In genomic region chr3:52535411-52536111, GRCh38 we compare ENCODE assay signal across 8 cellular contexts. TPM values are rescaled to one million over a fixed set of nuclear protein-coding genes. Genes with fewer than 3 reads are reported as not detected.
A peak's percentile ranks its signal among the peaks of the same experiment; 100 is the strongest.
DNase-seq lines count a peak whose midpoint lies in the region; ATAC-seq, FAIRE-seq and TF ChIP-seq lines count a peak whose summit lies in the region.

No MANE protein-coding gene starts in this region.

- peak overlapping the region; percentile 2 for H3K27ac Mint-ChIP-seq in activated naive CD4-positive, alpha-beta T cell treated with anti-CD3 and anti-CD28 coated beads, Interleukin-2, amount 10 ng/mL, durations not matched to agents 7 days and 5 days

- H3K27ac ChIP-seq in lower lobe of right lung (no peak overlapping the region), upper lobe of right lung (no peak overlapping the region), small intestine (ENCODE audit: low read depth in 1 of 2, low read length in 1 of 2) (no peak overlapping the region)

- no peak for TF ChIP-seq CTCF in lower lobe of right lung (IDR thresholded peaks at IDR 0.05)
- TF ChIP-seq CTCF in upper lobe of right lung (IDR thresholded peaks at IDR 0.05), result no peak

- CTCF ChIA-PET in activated naive CD4-positive, alpha-beta T cell treated with anti-CD3 and anti-CD28 coated beads, Interleukin-2, amount 10 ng/mL, durations not matched to agents 7 days and 5 days (lab: Charles Lee), result interaction anchor here (0.6 kb wide), 1 partner anchor 124 kb away, joined by 3 read pairs; no protein-coding TSS in a partner anchor

- H3K36me3 Mint-ChIP-seq in activated naive CD4-positive, alpha-beta T cell treated with anti-CD3 and anti-CD28 coated beads, Interleukin-2, amount 10 ng/mL, durations not matched to agents 7 days and 5 days, result peaks cover 23% of the 10 kb centered on the region

- H3K9me3 Mint-ChIP-seq in activated naive CD4-positive, alpha-beta T cell treated with anti-CD3 and anti-CD28 coated beads, Interleukin-2, amount 10 ng/mL, durations not matched to agents 7 days and 5 days, result no peaks in the 10 kb centered on the region

- no peak for FAIRE-seq in small intestine (lab: Jason Lieb, UNC)

- H3K27me3 ChIP-seq in adipocyte (replicated peaks; ENCODE audit: control insufficient read depth, insufficient read depth, low read length), result no peaks in the 10 kb centered on the region
- no peaks in the 10 kb centered on the region for H3K27me3 ChIP-seq in lower lobe of right lung (ENCODE audit: low read depth)
- H3K27me3 ChIP-seq in upper lobe of right lung, result no peaks in the 10 kb centered on the region
- no peaks in the 10 kb centered on the region for H3K27me3 ChIP-seq in small intestine (ENCODE audit: control insufficient read depth in 2 of 2, insufficient read depth in 2 of 2, low read length in 2 of 2)

- no peaks in the 10 kb centered on the region for H3K9me3 ChIP-seq in adipocyte (ENCODE audit: control insufficient read depth, low read length)
- no peaks in the 10 kb centered on the region for H3K9me3 ChIP-seq in lower lobe of right lung
- H3K9me3 ChIP-seq in upper lobe of right lung, result no peaks in the 10 kb centered on the region
- no peaks in the 10 kb centered on the region for H3K9me3 ChIP-seq in small intestine (ENCODE audit: control insufficient read depth, low read depth)

- peaks cover 63% of the 10 kb centered on the region for H3K4me1 ChIP-seq in adipocyte (ENCODE audit: control insufficient read depth, insufficient read depth, low read length)
- peaks cover 81% of the 10 kb centered on the region for H3K4me1 ChIP-seq in lower lobe of right lung
- peaks cover 53% of the 10 kb centered on the region for H3K4me1 ChIP-seq in upper lobe of right lung
- peaks cover 5 to 13% of the 10 kb centered on the region in 2 donors for H3K4me1 ChIP-seq in small intestine (ENCODE audit: control insufficient read depth in 2 of 2, insufficient read depth in 1 of 2, low read depth in 1 of 2, low read length in 1 of 2)

- peak overlapping the region; percentile 92 for H3K4me3 Mint-ChIP-seq in activated naive CD4-positive, alpha-beta T cell treated with anti-CD3 and anti-CD28 coated beads, Interleukin-2, amount 10 ng/mL, durations not matched to agents 7 days and 5 days

- ATAC-seq in lower lobe of right lung (no peak), upper lobe of right lung (no peak), HG03280 (IDR thresholded peaks at IDR 0.05; ENCODE audit: unreplicated experiment) (no peak)

- peaks cover 8% of the 10 kb centered on the region for H3K27me3 Mint-ChIP-seq in activated naive CD4-positive, alpha-beta T cell treated with anti-CD3 and anti-CD28 coated beads, Interleukin-2, amount 10 ng/mL, durations not matched to agents 7 days and 5 days

- 82 to 88% (median 88%) methylated on average over 19 of the region's 19 CpGs for WGBS in small intestine, 3 donors

- H3K36me3 ChIP-seq in adipocyte (ENCODE audit: control insufficient read depth, insufficient read depth, low read length, severe bottlenecking) (peaks cover 2% of the 10 kb centered on the region), lower lobe of right lung (peaks cover 8% of the 10 kb centered on the region), upper lobe of right lung (peaks cover 5% of the 10 kb centered on the region), small intestine (ENCODE audit: control insufficient read depth in 2 of 2, insufficient read depth in 2 of 2, low read length in 2 of 2) (no peaks in the 10 kb centered on the region)

- DNase-seq in activated naive CD4-positive, alpha-beta T cell treated with anti-CD3 and anti-CD28 coated beads, Interleukin-2, amount 10 ng/mL, durations not matched to agents 7 days and 5 days, result peak; percentile 19
- DNase-seq in activated naive CD4-positive, alpha-beta T cell treated with anti-CD3 and anti-CD28 coated beads, Interleukin-2, amount 50 U/mL, for 16 hours, result no peak
- no peak for DNase-seq in adipocyte (ENCODE audit: low read depth)
- DNase-seq in lower lobe of right lung, result no peak
- no peak for DNase-seq in upper lobe of right lung
- DNase-seq in NCI-H345 treated with DMSO at 0.1 percent for 48 hours (lab: John Stamatoyannopoulos, UW; ENCODE audit: unreplicated experiment), result no peak
- DNase-seq in small intestine, result no peak

- peak overlapping the region; percentile 73 for H3K4me3 ChIP-seq in adipocyte (ENCODE audit: low read length)
- peak overlapping the region; percentile 68 for H3K4me3 ChIP-seq in lower lobe of right lung
- H3K4me3 ChIP-seq in upper lobe of right lung, result peak overlapping the region; percentile 89
- no peak overlapping the region for H3K4me3 ChIP-seq in small intestine (ENCODE audit: low read depth in 1 of 2, low read length in 2 of 2)

- peak overlapping the region; percentile 85 for H3K9ac ChIP-seq in adipocyte (ENCODE audit: low read length)

- intact Hi-C loops in lower lobe of right lung (cut with DNase I), result no loop called here
- intact Hi-C loops in upper lobe of right lung (cut with DNase I), result no loop called here

- H3K4me1 Mint-ChIP-seq in activated naive CD4-positive, alpha-beta T cell treated with anti-CD3 and anti-CD28 coated beads, Interleukin-2, amount 10 ng/mL, durations not matched to agents 7 days and 5 days, result peaks cover 55% of the 10 kb centered on the region

RNA-seq across cellular contexts. Expression of gene UQCC5, which starts 0.8 kb away (rescaled TPM):
- total RNA-seq in lower lobe of right lung, result 16.3 TPM
- 16.6 TPM for total RNA-seq in upper lobe of right lung
- polyA plus RNA-seq in small intestine, result 10 to 100 TPM in 2 of 3 donors, 1 to 10 TPM in 1; 8.9 to 38.9 (median 21.0) TPM

RNA-seq across cellular contexts. Expression of gene NT5DC2, which starts 1.9 kb away (rescaled TPM):
- total RNA-seq in lower lobe of right lung (28.5 TPM), upper lobe of right lung (39.7 TPM)
- polyA plus RNA-seq in small intestine, result 10 to 100 TPM in 2 of 3 donors, 1 to 10 TPM in 1; 4.9 to 35.9 (median 11.6) TPM

RNA-seq across cellular contexts. Expression of gene STAB1, which starts 40.4 kb away (rescaled TPM):
- 133 TPM for total RNA-seq in lower lobe of right lung
- total RNA-seq in upper lobe of right lung, result 152 TPM
- 10 to 100 TPM in 1 of 3 donors, 1 to 10 TPM in 2; 2.0 to 72.1 (median 9.5) TPM for polyA plus RNA-seq in small intestine

Comparison
In these comparisons a context has a peak if more than half of its experiments do, and no peak if none do; other contexts are left out.
1. H3K4me3 ChIP-seq: peak in adipocyte (single experiment), lower lobe of right lung (single experiment) and upper lobe of right lung (single experiment); none in small intestine (0 of 2).